In genomic region chr4:52939739-52940138, GRCh38 we compare ENCODE assay signal across 15 cellular contexts.
"Had no signal": no experiment of that assay in that cellular context is flagged by ENCODE, and none has a peak within 500 bp of the region (broad histone marks: within the 10 kb centered on the region; RNA-seq: fewer than 3 reads in every experiment).

No MANE protein-coding gene starts in this region.

- H3K4me1 Mint-ChIP-seq: activated B cell treated with CpG ODN at 0.5 μM for 24 hours; activated CD4-positive, alpha-beta T cell treated with anti-CD3 and anti-CD28 coated beads, Interleukin-2, amount 10 ng/mL, durations not matched to agents 7 days and 5 days; activated naive CD4-positive, alpha-beta T cell treated with anti-CD3 and anti-CD28 coated beads, Interleukin-2, amount 10 ng/mL, durations not matched to agents 7 days and 5 days; activated T-helper 17 cell treated with anti-CD3 and anti-CD28 coated beads, Interleukin-2, amount 50 U/mL, for 72 hours; natural killer cell had no signal

- H3K27ac Mint-ChIP-seq: activated B cell treated with CpG ODN at 0.5 μM for 24 hours; activated CD4-positive, alpha-beta T cell treated with anti-CD3 and anti-CD28 coated beads, Interleukin-2, amount 10 ng/mL, durations not matched to agents 7 days and 5 days; activated naive CD4-positive, alpha-beta T cell treated with anti-CD3 and anti-CD28 coated beads, Interleukin-2, amount 10 ng/mL, durations not matched to agents 7 days and 5 days; activated T-helper 17 cell treated with anti-CD3 and anti-CD28 coated beads, Interleukin-2, amount 50 U/mL, for 72 hours; effector memory CD8-positive, alpha-beta T cell; natural killer cell; T-helper 1 cell treated with Interleukin-12 subunit alpha and Interleukin-12 subunit beta and Interleukin-4 antibody, amounts not matched to agents 30 μg/mL and 1 μg/mL, for 36 hours had no signal

- H3K27me3 Mint-ChIP-seq: activated B cell treated with CpG ODN at 0.5 μM for 24 hours; activated CD4-positive, alpha-beta T cell treated with anti-CD3 and anti-CD28 coated beads, Interleukin-2, amount 10 ng/mL, durations not matched to agents 7 days and 5 days; activated naive CD4-positive, alpha-beta T cell treated with anti-CD3 and anti-CD28 coated beads, Interleukin-2, amount 10 ng/mL, durations not matched to agents 7 days and 5 days; activated T-helper 17 cell treated with anti-CD3 and anti-CD28 coated beads, Interleukin-2, amount 50 U/mL, for 72 hours; effector memory CD8-positive, alpha-beta T cell had no signal

- H3K36me3 Mint-ChIP-seq: activated naive CD4-positive, alpha-beta T cell treated with anti-CD3 and anti-CD28 coated beads, Interleukin-2, amount 10 ng/mL, durations not matched to agents 7 days and 5 days; natural killer cell had no signal

- H3K9me3 Mint-ChIP-seq: activated B cell treated with CpG ODN at 0.5 μM for 24 hours; activated CD4-positive, alpha-beta T cell treated with anti-CD3 and anti-CD28 coated beads, Interleukin-2, amount 10 ng/mL, durations not matched to agents 7 days and 5 days; activated naive CD4-positive, alpha-beta T cell treated with anti-CD3 and anti-CD28 coated beads, Interleukin-2, amount 10 ng/mL, durations not matched to agents 7 days and 5 days; activated T-helper 17 cell treated with anti-CD3 and anti-CD28 coated beads, Interleukin-2, amount 50 U/mL, for 72 hours; effector memory CD8-positive, alpha-beta T cell; natural killer cell; T-helper 1 cell treated with Interleukin-12 subunit alpha and Interleukin-12 subunit beta and Interleukin-4 antibody, amounts not matched to agents 30 μg/mL and 1 μg/mL, for 36 hours had no signal

- ATAC-seq: activated T-helper 17 cell treated with anti-CD3 and anti-CD28 coated beads, Interleukin-2, amount 50 U/mL, for 72 hours; effector memory CD8-positive, alpha-beta T cell; lower lobe of right lung; natural killer cell; sciatic nerve had no signal

- H3K4me3 Mint-ChIP-seq: activated B cell treated with CpG ODN at 0.5 μM for 24 hours; activated CD4-positive, alpha-beta T cell treated with anti-CD3 and anti-CD28 coated beads, Interleukin-2, amount 10 ng/mL, durations not matched to agents 7 days and 5 days; activated naive CD4-positive, alpha-beta T cell treated with anti-CD3 and anti-CD28 coated beads, Interleukin-2, amount 10 ng/mL, durations not matched to agents 7 days and 5 days; activated T-helper 17 cell treated with anti-CD3 and anti-CD28 coated beads, Interleukin-2, amount 50 U/mL, for 72 hours; effector memory CD8-positive, alpha-beta T cell; natural killer cell; T-helper 1 cell treated with Interleukin-12 subunit alpha and Interleukin-12 subunit beta and Interleukin-4 antibody, amounts not matched to agents 30 μg/mL and 1 μg/mL, for 36 hours had no signal

- DNase-seq: activated B cell treated with CpG ODN at 0.5 μM for 24 hours; activated CD4-positive, alpha-beta T cell treated with anti-CD3 and anti-CD28 coated beads, Interleukin-2, amount 10 ng/mL, durations not matched to agents 7 days and 5 days; activated CD8-positive, alpha-beta memory T cell treated with anti-CD3 and anti-CD28 coated beads for 24 hours; activated naive CD4-positive, alpha-beta T cell treated with anti-CD3 and anti-CD28 coated beads, Interleukin-2, amount 10 ng/mL, durations not matched to agents 7 days and 5 days; effector memory CD8-positive, alpha-beta T cell; left cardiac atrium; lower lobe of right lung; natural killer cell; occipital lobe; stimulated activated CD4-positive, alpha-beta T cell treated with anti-CD3 and anti-CD28 coated beads, Interleukin-12 subunit alpha, Interleukin-12 subunit beta, amount 100 ng/mL, for 4 hours; stimulated activated naive CD4-positive, alpha-beta T cell treated with Interleukin-2 at 50 U/mL for 16 hours; upper lobe of left lung had no signal
